Comparison of ENCODE assay signal across 1 cellular context in the genomic region with DNA sequence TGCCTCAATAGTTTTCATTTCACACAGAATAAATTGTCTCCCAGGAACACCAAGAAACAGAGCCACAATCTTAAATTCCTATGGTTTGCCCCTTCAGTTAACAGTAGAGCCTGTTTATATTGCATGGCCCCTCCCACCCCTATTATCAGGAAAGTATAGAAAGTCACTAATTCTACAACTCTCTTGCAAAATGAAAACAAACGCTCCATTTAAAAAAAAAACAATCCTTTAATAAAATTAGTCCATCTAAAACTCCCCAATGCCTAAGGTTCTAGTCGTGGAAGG.
TF ChIP-seq lines count a peak whose summit lies in the region.

No MANE protein-coding gene starts in this region.

TF ChIP-seq in endothelial cell of umbilical vein, 7 proteins besides CTCF, POLR2A, EP300 and RAD21:
- TF ChIP-seq EZH2 (IDR thresholded peaks at IDR 0.05; ENCODE audit: borderline replicate concordance, low read depth, low read length, severe bottlenecking) (no peak), POLR2AphosphoS5 (IDR thresholded peaks at IDR 0.05; ENCODE audit: insufficient read depth, low read depth, low read length) (no peak), FOS (IDR thresholded peaks at IDR 0.05; ENCODE audit: borderline replicate concordance, insufficient read depth, low read length) (no peak), JUN (IDR thresholded peaks at IDR 0.05; ENCODE audit: borderline replicate concordance, insufficient read depth, insufficient read length, low read depth) (no peak), MYC (IDR thresholded peaks at IDR 0.05; ENCODE audit: low read depth, low read length) (no peak)
- TF ChIP-seq, protein P1, sequence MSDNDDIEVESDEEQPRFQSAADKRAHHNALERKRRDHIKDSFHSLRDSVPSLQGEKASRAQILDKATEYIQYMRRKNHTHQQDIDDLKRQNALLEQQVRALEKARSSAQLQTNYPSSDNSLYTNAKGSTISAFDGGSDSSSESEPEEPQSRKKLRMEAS (IDR thresholded peaks at IDR 0.05; ENCODE audit: insufficient read depth, insufficient read length), result no peak
TF ChIP-seq in endothelial cell of umbilical vein: peak in this region for 0.
